In the genomic region with DNA sequence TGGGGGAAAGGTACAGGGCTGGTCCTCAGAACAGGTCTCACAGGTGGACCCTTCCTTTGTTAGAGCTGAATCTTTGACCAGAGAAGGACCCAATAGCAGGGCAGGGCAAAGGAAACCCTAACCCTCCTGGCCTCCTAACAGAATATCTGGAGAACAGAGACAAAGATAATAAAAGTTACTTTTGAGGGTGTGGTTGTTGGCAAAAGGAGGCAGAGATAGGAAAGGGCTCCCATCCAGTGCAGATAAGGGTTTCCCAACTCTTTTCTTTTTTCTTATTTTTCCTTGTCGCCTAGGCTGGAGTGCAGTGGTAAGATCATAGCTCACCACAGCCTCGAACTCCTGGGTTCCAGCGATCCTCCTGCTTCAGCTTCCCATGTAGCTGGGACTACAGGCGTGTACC, we compare ENCODE assay signal across 18 cellular contexts. TPM values are rescaled to one million over a fixed set of nuclear protein-coding genes. Genes with fewer than 3 reads are reported as not detected.
A peak's percentile ranks its signal among the peaks of the same experiment; 100 is the strongest.
DNase-seq lines count a peak whose midpoint lies in the region; ATAC-seq and TF ChIP-seq lines count a peak whose summit lies in the region.
"Had no signal": no experiment of that assay in that cellular context is flagged by ENCODE, and none has a peak within 500 bp of the region (broad histone marks: within the 10 kb centered on the region; RNA-seq: fewer than 3 reads in every experiment).

No MANE protein-coding gene starts in this region.

- H2AK9ac ChIP-seq in IMR-90 (replicated peaks; ENCODE audit: low read depth, low read length, poor library complexity) = no peak overlapping the region

- H3K4me1 Mint-ChIP-seq in stimulated activated naive B cell treated with anti-CD40 and anti-IgM and Interleukin-4, amounts not matched to agents 10 μg/mL and 1 μg/mL and 100 μg/mL, for 72 hours = peaks cover 3 to 17% of the 10 kb centered on the region in 2 donors
- H3K4me1 Mint-ChIP-seq in activated naive CD8-positive, alpha-beta T cell treated with anti-CD3 and anti-CD28 coated beads, Interleukin-2, amount 50 U/mL, for 24 hours = peaks cover 2% of the 10 kb centered on the region

- intact Hi-C loops in IMR-90 (cut with micrococcal nuclease) = loop anchor here (10.0 kb wide), 1 partner anchor 365 kb away; no protein-coding TSS in a partner anchor

- H3K36me3 Mint-ChIP-seq in stimulated activated naive B cell treated with anti-CD40 and anti-IgM and Interleukin-4, amounts not matched to agents 10 μg/mL and 1 μg/mL and 100 μg/mL, for 72 hours = peaks cover 53 to 74% of the 10 kb centered on the region in 2 donors
- peaks cover 66% of the 10 kb centered on the region for H3K36me3 Mint-ChIP-seq in activated naive CD8-positive, alpha-beta T cell treated with anti-CD3 and anti-CD28 coated beads, Interleukin-2, amount 50 U/mL, for 24 hours (ENCODE audit: low read depth)

- peak overlapping the region in 1 of 2 experiments; percentile 71; a peak in 2 of 4 replicates for H4K8ac ChIP-seq in IMR-90 (ENCODE audit: low read depth in 2 of 2, low read length in 2 of 2)

- H3K9me1 ChIP-seq in IMR-90 (ENCODE audit: insufficient read depth, low read length) = peaks cover 28% of the 10 kb centered on the region

- CTCF ChIA-PET in IMR-90 (lab: Yijun Ruan, JAX) = no interaction called here

- peak overlapping the region; percentile 27; the same call in 1 of the 2 replicates for H3K14ac ChIP-seq in IMR-90 (replicated peaks; ENCODE audit: low read depth, low read length)

- H3K9me3 ChIP-seq in IMR-90 (ENCODE audit: control insufficient read depth, insufficient read depth, low read length) (no peaks in the 10 kb centered on the region), mucosa of stomach (ENCODE audit: control insufficient read depth, low read length) (no peaks in the 10 kb centered on the region)
- H3K9me3 ChIP-seq: pancreas had no signal

- H2BK120ac ChIP-seq in IMR-90 (ENCODE audit: low read depth, low read length) = peak overlapping the region; percentile 58; the same call in 1 of the 2 replicates

- H3K9me3 Mint-ChIP-seq in stimulated activated naive B cell treated with anti-CD40 and anti-IgM and Interleukin-4, amounts not matched to agents 10 μg/mL and 1 μg/mL and 100 μg/mL, for 72 hours = no peaks in the 10 kb centered on the region
- H3K9me3 Mint-ChIP-seq in activated naive CD8-positive, alpha-beta T cell treated with anti-CD3 and anti-CD28 coated beads, Interleukin-2, amount 50 U/mL, for 24 hours = no peaks in the 10 kb centered on the region
- H3K9me3 Mint-ChIP-seq: activated CD4-positive, alpha-beta T cell treated with anti-CD3 and anti-CD28 coated beads, Interleukin-2, amount 10 ng/mL, durations not matched to agents 7 days and 5 days; activated naive CD8-positive, alpha-beta T cell treated with anti-CD3 and anti-CD28 coated beads, Interleukin-2, amount 10 ng/mL, durations not matched to agents 7 days and 5 days; memory B cell; type B pancreatic cell had no signal

- dilution Hi-C loops in IMR-90 (cut with HindIII; ENCODE audit: low sequenced_read_pairs, unreplicated experiment) = no loop called here

- peak overlapping the region; percentile 48; the same call in 1 of the 2 replicates for H3K23ac ChIP-seq in IMR-90 (ENCODE audit: low read depth, low read length)

- ATAC-seq in IMR-90 (ENCODE audit: low read depth) = no peak
- ATAC-seq in stimulated activated naive B cell treated with anti-CD40 and anti-IgM and Interleukin-4, amounts not matched to agents 10 μg/mL and 1 μg/mL and 100 μg/mL, for 72 hours (replicated peaks) = no peak
- no peak for ATAC-seq in activated naive CD8-positive, alpha-beta T cell treated with anti-CD3 and anti-CD28 coated beads, Interleukin-2, amount 50 U/mL, for 24 hours
- ATAC-seq: HCT116, HepG2 had no signal

- H2BK5ac ChIP-seq in IMR-90 (ENCODE audit: low read depth, low read length, poor library complexity, severe bottlenecking) = peak overlapping the region; percentile 49

- H3K4me1 ChIP-seq in IMR-90 (ENCODE audit: control insufficient read depth, insufficient read depth, low read length) = peaks cover 40% of the 10 kb centered on the region
- peaks cover 72% of the 10 kb centered on the region for H3K4me1 ChIP-seq in mucosa of stomach (ENCODE audit: control insufficient read depth, insufficient read depth, low read length)

- H3K4me3 ChIP-seq in IMR-90 (ENCODE audit: insufficient read depth, low read depth, low read length) = no peak overlapping the region
- H3K4me3 ChIP-seq in mucosa of stomach (ENCODE audit: low read length) = no peak overlapping the region
- H3K4me3 ChIP-seq: pancreas had no signal

- peak overlapping the region; percentile 49; the same call in 1 of the 2 replicates for H2BK20ac ChIP-seq in IMR-90 (ENCODE audit: low read depth, low read length)

- H3K27me3 ChIP-seq in IMR-90 (ENCODE audit: control insufficient read depth, insufficient read depth, low read length) = no peaks in the 10 kb centered on the region
- no peaks in the 10 kb centered on the region for H3K27me3 ChIP-seq in mucosa of stomach (ENCODE audit: control insufficient read depth, insufficient read depth, low read length)
- H3K27me3 ChIP-seq: pancreas had no signal

- POLR2A ChIA-PET in IMR-90 (lab: Charles Lee; ENCODE audit: unreplicated experiment) = interaction anchor here (0.6 to 1.5 kb wide), 2 partner anchors 21 to 222 kb away, joined by 3 to 4 read pairs; a partner anchor contains a TSS

- WGBS in IMR-90 (ENCODE audit: extremely low coverage in 2 of 2, insufficient read length in 1 of 2), 2 experiments = 93% methylated on average over 3 of the region's 4 CpGs; no CpG with 5 or more reads in 1 of the 2 experiments

- peak overlapping the region; percentile 99; the same call in 1 of the 2 replicates for H3K4ac ChIP-seq in IMR-90 (ENCODE audit: low read depth, low read length)

- H3K79me1 ChIP-seq in IMR-90 (ENCODE audit: low read depth in 1 of 2, low read length in 2 of 2) = peaks cover 18 to 51% of the 10 kb centered on the region in 2 experiments; a peak in 3 of 4 replicates

- in situ Hi-C loops in IMR-90 (cut with MboI; ENCODE audit: low sequenced_read_pairs) = loop anchor here (10.0 kb wide), 1 partner anchor 345 kb away; no protein-coding TSS in a partner anchor

- peak overlapping the region; percentile 20; the same call in 1 of the 3 replicates for H2BK15ac ChIP-seq in IMR-90 (ENCODE audit: low read depth, low read length)

- no peak for TF ChIP-seq POLR2A in IMR-90 (IDR thresholded peaks at IDR 0.05; ENCODE audit: low read depth, low read length)

- H2AK5ac ChIP-seq in IMR-90 (ENCODE audit: low read depth, low read length) = peak overlapping the region; percentile 73

- H4K5ac ChIP-seq in IMR-90 (ENCODE audit: low read depth, low read length) = no peak overlapping the region; the same call in 1 of the 2 replicates

- H3K4me3 Mint-ChIP-seq in stimulated activated naive B cell treated with anti-CD40 and anti-IgM and Interleukin-4, amounts not matched to agents 10 μg/mL and 1 μg/mL and 100 μg/mL, for 72 hours = no peak overlapping the region
- H3K4me3 Mint-ChIP-seq in activated naive CD8-positive, alpha-beta T cell treated with anti-CD3 and anti-CD28 coated beads, Interleukin-2, amount 50 U/mL, for 24 hours = no peak overlapping the region
- H3K4me3 Mint-ChIP-seq: activated CD4-positive, alpha-beta T cell treated with anti-CD3 and anti-CD28 coated beads, Interleukin-2, amount 10 ng/mL, durations not matched to agents 7 days and 5 days; activated naive CD8-positive, alpha-beta T cell treated with anti-CD3 and anti-CD28 coated beads, Interleukin-2, amount 10 ng/mL, durations not matched to agents 7 days and 5 days; memory B cell; type B pancreatic cell had no signal

- no peak overlapping the region for H3K56ac ChIP-seq in IMR-90 (ENCODE audit: extremely low read depth, insufficient read depth, low read length)

- no peaks in the 10 kb centered on the region for H4K20me1 ChIP-seq in IMR-90 (ENCODE audit: insufficient read depth, low read length)

- no TSS peak for BruUV-seq in IMR-90 (replicated peaks; lab: Mats Ljungman, UMichigan)

- H3K18ac ChIP-seq in IMR-90 (ENCODE audit: low read depth, low read length) = peak overlapping the region; percentile 13; the same call in 1 of the 2 replicates

- no peaks in the 10 kb centered on the region for H3K27me3 Mint-ChIP-seq in stimulated activated naive B cell treated with anti-CD40 and anti-IgM and Interleukin-4, amounts not matched to agents 10 μg/mL and 1 μg/mL and 100 μg/mL, for 72 hours
- no peaks in the 10 kb centered on the region for H3K27me3 Mint-ChIP-seq in activated naive CD8-positive, alpha-beta T cell treated with anti-CD3 and anti-CD28 coated beads, Interleukin-2, amount 50 U/mL, for 24 hours
- H3K27me3 Mint-ChIP-seq: activated CD4-positive, alpha-beta T cell treated with anti-CD3 and anti-CD28 coated beads, Interleukin-2, amount 10 ng/mL, durations not matched to agents 7 days and 5 days; activated naive CD8-positive, alpha-beta T cell treated with anti-CD3 and anti-CD28 coated beads, Interleukin-2, amount 10 ng/mL, durations not matched to agents 7 days and 5 days; memory B cell; type B pancreatic cell had no signal

- no peak for DNase-seq in IMR-90
- DNase-seq in caudate nucleus (lab: John Stamatoyannopoulos, UW) = no peak
- DNase-seq in stimulated activated naive B cell treated with anti-CD40 and anti-IgM and Interleukin-4, amounts not matched to agents 10 μg/mL and 1 μg/mL and 100 μg/mL, for 72 hours = no peak
- no peak for DNase-seq in activated naive CD8-positive, alpha-beta T cell treated with anti-CD3 and anti-CD28 coated beads, Interleukin-2, amount 50 U/mL, for 24 hours
- DNase-seq in HCEC 1CT = no peak
- DNase-seq in inferior parietal cortex (ENCODE audit: extremely low spot score) = no peak
- DNase-seq in NCI-H526 treated with DMSO at 0.1 percent for 48 hours (lab: John Stamatoyannopoulos, UW) = no peak
- DNase-seq: activated CD4-positive, alpha-beta T cell treated with anti-CD3 and anti-CD28 coated beads, Interleukin-2, amount 10 ng/mL, durations not matched to agents 7 days and 5 days; activated naive CD8-positive, alpha-beta T cell treated with anti-CD3 and anti-CD28 coated beads, Interleukin-2, amount 10 ng/mL, durations not matched to agents 7 days and 5 days; dermis blood vessel endothelial cell; NCI-H1048; SIG-M5 had no signal

- TF ChIP-seq CTCF in IMR-90 (conservative IDR thresholded peaks at IDR 0.05; ENCODE audit: low read depth, low read length) = no peak

- no peak overlapping the region for H3K4me2 ChIP-seq in IMR-90 (ENCODE audit: low read depth, low read length)

- H2AFZ ChIP-seq in IMR-90 (replicated peaks; ENCODE audit: low read length, poor library complexity) = no peak overlapping the region

- H3K36me3 ChIP-seq in IMR-90 (ENCODE audit: control insufficient read depth, insufficient read depth, low read length) = peaks cover 43% of the 10 kb centered on the region
- peaks cover 25% of the 10 kb centered on the region for H3K36me3 ChIP-seq in mucosa of stomach (ENCODE audit: control insufficient read depth, insufficient read depth, low read length)

- peak overlapping the region; percentile 31 for H3K27ac Mint-ChIP-seq in stimulated activated naive B cell treated with anti-CD40 and anti-IgM and Interleukin-4, amounts not matched to agents 10 μg/mL and 1 μg/mL and 100 μg/mL, for 72 hours
- no peak overlapping the region for H3K27ac Mint-ChIP-seq in activated naive CD8-positive, alpha-beta T cell treated with anti-CD3 and anti-CD28 coated beads, Interleukin-2, amount 50 U/mL, for 24 hours
- H3K27ac Mint-ChIP-seq: activated naive CD8-positive, alpha-beta T cell treated with anti-CD3 and anti-CD28 coated beads, Interleukin-2, amount 10 ng/mL, durations not matched to agents 7 days and 5 days; memory B cell; type B pancreatic cell had no signal

- H3K27ac ChIP-seq in IMR-90 (ENCODE audit: insufficient read depth, low read length) (peak overlapping the region; percentile 44; the same call in 1 of the 2 replicates), caudate nucleus (ENCODE audit: low read depth, low read length) (peak overlapping the region; percentile 85)

- TF ChIP-seq RAD21 in IMR-90 (IDR thresholded peaks at IDR 0.05; ENCODE audit: low read length) = no peak

- H3K9ac ChIP-seq in IMR-90 (ENCODE audit: low read depth, low read length) (peak overlapping the region; percentile 38; the same call in 1 of the 2 replicates), mucosa of stomach (ENCODE audit: low read length) (peak overlapping the region; percentile 23)

- H4K91ac ChIP-seq in IMR-90 (ENCODE audit: insufficient read depth, low read depth, low read length) = peak overlapping the region; percentile 75

RNA-seq across cellular contexts. Expression of a gene that starts 11.9 kb away (rescaled TPM):
- 35.8 and 36.7 TPM in 2 replicates for total RNA-seq in IMR-90 (2012; rRNA removed)
- 48.4 and 54.3 TPM in 2 replicates for polyA plus RNA-seq in IMR-90 (2012; rRNA removed)
- polyA plus RNA-seq in IMR-90 (2012; cell fraction: cytosol; rRNA removed) = 30.1 and 48.3 TPM in 2 replicates
- 117 and 148 TPM in 2 replicates for polyA plus RNA-seq in IMR-90 (2012; cell fraction: nucleus; rRNA removed; ENCODE audit: low replicate concordance)

RNA-seq across cellular contexts. Expression of a gene that starts 12.5 kb away (rescaled TPM):
- total RNA-seq in IMR-90 (2012; rRNA removed) = 7.5 and 7.9 TPM in 2 replicates
- 14.8 and 16.1 TPM in 2 replicates for polyA plus RNA-seq in IMR-90 (2012; rRNA removed)
- polyA plus RNA-seq in IMR-90 (2012; cell fraction: cytosol; rRNA removed) = 5.5 and 11.0 TPM in 2 replicates
- polyA plus RNA-seq in IMR-90 (2012; cell fraction: nucleus; rRNA removed; ENCODE audit: low replicate concordance) = 18.9 and 25.0 TPM in 2 replicates

RNA-seq across cellular contexts. Expression of a gene that starts 20.8 kb away (rescaled TPM):
- total RNA-seq in IMR-90 (2012; rRNA removed) = 1,558 and 2,558 TPM in 2 replicates
- polyA plus RNA-seq in IMR-90 (2012; rRNA removed) = 3,760 and 3,780 TPM in 2 replicates
- polyA plus RNA-seq in IMR-90 (2012; cell fraction: cytosol; rRNA removed) = 3,517 and 4,395 TPM in 2 replicates
- polyA plus RNA-seq in IMR-90 (2012; cell fraction: nucleus; rRNA removed; ENCODE audit: low replicate concordance) = 1,556 and 1,814 TPM in 2 replicates

RNA-seq across cellular contexts. Expression of a gene that starts 41.5 kb away (rescaled TPM):
- 6.7 and 7.3 TPM in 2 replicates for total RNA-seq in IMR-90 (2012; rRNA removed)
- 29.7 and 30.3 TPM in 2 replicates for polyA plus RNA-seq in IMR-90 (2012; rRNA removed)
- 13.2 and 30.9 TPM in 2 replicates for polyA plus RNA-seq in IMR-90 (2012; cell fraction: cytosol; rRNA removed)
- polyA plus RNA-seq in IMR-90 (2012; cell fraction: nucleus; rRNA removed; ENCODE audit: low replicate concordance) = 68.9 and 117 TPM in 2 replicates
